ENCODE assay signal across 10 cellular contexts in the genomic region with DNA sequence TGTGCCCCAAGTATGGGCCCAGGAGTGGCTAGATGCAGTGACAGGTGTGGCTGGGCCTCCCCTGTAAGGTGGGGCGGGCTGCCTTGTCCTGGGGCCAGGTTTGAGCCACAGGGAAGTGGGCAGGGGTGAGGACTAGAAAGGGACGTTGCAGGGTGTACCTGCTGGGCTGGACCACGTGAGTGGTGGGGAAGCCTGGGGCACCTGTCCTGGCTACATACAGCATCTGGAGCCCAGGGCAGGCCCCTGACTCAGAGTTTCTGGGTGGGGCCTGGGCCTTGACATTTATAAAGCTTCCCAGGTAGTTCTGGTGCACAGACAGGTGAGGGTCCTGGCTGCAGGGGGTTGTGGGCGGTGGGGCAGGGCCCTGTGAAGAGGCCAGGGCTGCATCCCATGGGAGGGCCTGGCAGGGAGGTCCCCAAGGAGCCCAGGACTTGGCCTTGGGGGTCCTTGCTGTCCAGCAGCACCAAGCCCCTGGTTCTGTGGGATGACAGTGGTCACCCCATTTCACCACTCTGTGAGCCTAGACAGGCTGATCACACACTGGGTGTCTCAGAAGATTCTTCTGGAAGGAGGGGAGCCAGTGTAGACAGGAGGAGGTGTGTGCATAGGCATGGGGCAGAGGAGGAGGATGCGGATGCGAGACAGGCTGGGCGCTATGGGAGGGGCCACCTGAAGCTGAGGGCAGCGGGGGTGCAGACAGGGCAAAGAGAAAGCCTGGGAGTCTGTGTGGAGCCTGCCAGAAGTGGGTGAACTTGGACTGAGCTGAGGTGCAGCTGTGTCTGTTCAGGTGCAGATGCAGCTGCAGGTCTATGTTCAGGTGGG.
DNase-seq lines count a peak whose midpoint lies in the region; ATAC-seq and TF ChIP-seq lines count a peak whose summit lies in the region.
"Had no signal": no experiment of that assay in that cellular context is flagged by ENCODE, and none has a peak within 500 bp of the region (broad histone marks: within the 10 kb centered on the region; RNA-seq: fewer than 3 reads in every experiment).

No MANE protein-coding gene starts in this region.

- no peak overlapping the region for H3K27ac Mint-ChIP-seq in endothelial cell (ENCODE audit: unreplicated experiment)
- H3K27ac Mint-ChIP-seq in osteocyte (ENCODE audit: unreplicated experiment): no peak overlapping the region

- H3K36me3 Mint-ChIP-seq in endothelial cell (ENCODE audit: low read depth, unreplicated experiment) (peaks cover 22% of the 10 kb centered on the region), osteocyte (ENCODE audit: unreplicated experiment) (peaks cover 4% of the 10 kb centered on the region)

- ATAC-seq in HG03045 (IDR thresholded peaks at IDR 0.05; ENCODE audit: unreplicated experiment): no peak
- no peak for ATAC-seq in esophagus mucosa
- ATAC-seq in activated CD4-positive, CD25-positive, alpha-beta regulatory T cell treated with anti-CD3 and anti-CD28 coated beads, Interleukin-2, amount 50 U/mL, for 24 hours: no peak
- ATAC-seq: naive thymus-derived CD8-positive, alpha-beta T cell had no signal

- in situ Hi-C loops in SK-MEL-5 (cut with HindIII; ENCODE audit: low pct_unique_long_range_greater_than_20kb, low sequenced_read_pairs): no loop called here

- H3K4me3 Mint-ChIP-seq in endothelial cell (ENCODE audit: unreplicated experiment) (no peak overlapping the region), osteocyte (ENCODE audit: unreplicated experiment) (no peak overlapping the region)
- H3K4me3 Mint-ChIP-seq: naive thymus-derived CD8-positive, alpha-beta T cell had no signal

- no peaks in the 10 kb centered on the region for H3K9me3 Mint-ChIP-seq in endothelial cell (ENCODE audit: unreplicated experiment)
- no peaks in the 10 kb centered on the region for H3K9me3 Mint-ChIP-seq in osteocyte (ENCODE audit: unreplicated experiment)
- H3K9me3 Mint-ChIP-seq: naive thymus-derived CD8-positive, alpha-beta T cell had no signal

- no peak for TF ChIP-seq CTCF in endothelial cell (IDR thresholded peaks at IDR 0.05; ENCODE audit: unreplicated experiment)
- no peak for TF ChIP-seq CTCF in osteocyte (IDR thresholded peaks at IDR 0.05)

- H3K4me1 Mint-ChIP-seq in endothelial cell (ENCODE audit: unreplicated experiment) (peaks cover 3% of the 10 kb centered on the region), osteocyte (ENCODE audit: unreplicated experiment) (no peaks in the 10 kb centered on the region)

- DNase-seq in EL (peak; percentile 64), SK-MEL-5 (ENCODE audit: low read depth, low spot score) (peak; percentile 35), endothelial cell (ENCODE audit: low spot score) (peak; percentile 17), osteocyte (ENCODE audit: extremely low spot score, unreplicated experiment) (peak; percentile 88), globus pallidus (ENCODE audit: low spot score) (no peak)
- DNase-seq: NCI-H1417 treated with DMSO at 0.1 percent for 48 hours had no signal

- peaks cover 13% of the 10 kb centered on the region for H3K27me3 Mint-ChIP-seq in endothelial cell (ENCODE audit: unreplicated experiment)
- H3K27me3 Mint-ChIP-seq in osteocyte (ENCODE audit: unreplicated experiment): no peaks in the 10 kb centered on the region
- H3K27me3 Mint-ChIP-seq: naive thymus-derived CD8-positive, alpha-beta T cell had no signal
